Comparison of ENCODE assay signal across 9 cellular contexts in the genomic region with DNA sequence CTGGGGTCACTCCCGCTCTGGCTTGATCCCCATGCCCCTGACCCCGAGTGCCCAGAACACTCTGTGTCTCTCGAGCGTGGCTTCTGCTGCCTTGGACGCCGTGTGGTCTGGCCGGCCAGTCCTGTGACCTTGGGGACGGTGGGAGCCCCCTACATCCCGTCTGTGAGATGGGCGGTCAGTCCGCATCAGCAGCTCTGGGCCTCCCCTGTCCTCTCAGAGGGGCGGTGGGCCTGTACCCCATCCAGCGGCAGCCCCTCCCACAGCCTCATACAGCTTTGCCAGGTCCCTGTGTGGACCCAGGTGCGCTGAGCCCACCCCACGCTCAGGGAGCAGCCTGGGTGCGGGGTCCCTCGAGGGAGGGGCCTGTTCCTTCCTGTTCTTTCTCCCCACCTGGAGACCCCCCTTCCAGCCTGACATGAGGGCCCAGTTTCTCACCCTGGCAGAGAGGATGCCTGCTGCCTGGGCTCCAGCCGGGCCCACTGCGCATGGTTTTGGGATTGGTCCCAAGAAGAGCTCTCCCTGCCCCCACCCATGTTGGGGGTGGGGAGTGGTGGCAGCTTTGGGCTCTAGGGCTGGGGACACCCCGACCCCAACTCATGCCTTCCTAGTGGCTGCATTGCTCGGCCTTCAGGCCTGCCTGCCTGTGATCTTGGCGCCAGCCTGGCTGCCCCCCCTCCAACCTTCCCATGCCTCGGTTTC. TPM values are rescaled to one million over a fixed set of nuclear protein-coding genes. Genes with fewer than 3 reads are reported as not detected.
DNase-seq lines count a peak whose midpoint lies in the region; ATAC-seq and TF ChIP-seq lines count a peak whose summit lies in the region.
"Had no signal": no experiment of that assay in that cellular context is flagged by ENCODE, and none has a peak within 500 bp of the region (broad histone marks: within the 10 kb centered on the region; RNA-seq: fewer than 3 reads in every experiment).

No MANE protein-coding gene starts in this region.

- peaks cover 51% of the 10 kb centered on the region for H3K36me3 Mint-ChIP-seq in activated T-cell treated with anti-CD3 and anti-CD28 coated beads, Interleukin-2, amount 50 U/mL, for 24 hours (ENCODE audit: low read depth)

- H3K27ac ChIP-seq in body of pancreas: peak overlapping the region in 3 of 4 donors; percentile 49 to 68 (median 63)
- peak overlapping the region in 1 of 2 donors; percentile 56 for H3K27ac ChIP-seq in liver (ENCODE audit: low read depth in 1 of 2, low read length in 2 of 2)
- H3K27ac ChIP-seq in transverse colon: peak overlapping the region; percentile 63 to 78 (median 72)

- peaks cover 34% of the 10 kb centered on the region for H3K4me1 ChIP-seq in body of pancreas
- H3K4me1 ChIP-seq in liver (ENCODE audit: control insufficient read depth in 4 of 4, insufficient read depth in 4 of 4, low read length in 3 of 4): peaks cover 16 to 37% (median 24%) of the 10 kb centered on the region in 4 donors
- H3K4me1 ChIP-seq in transverse colon: peaks cover 23 to 39% (median 32%) of the 10 kb centered on the region in 4 donors

- intact Hi-C loops in body of pancreas (cut with DNase I) (no loop called here), transverse colon (cut with DNase I; ENCODE audit: low total_unique reads) (no loop called here)

- peaks cover 33% of the 10 kb centered on the region for H3K4me1 Mint-ChIP-seq in activated T-cell treated with anti-CD3 and anti-CD28 coated beads, Interleukin-2, amount 50 U/mL, for 24 hours (ENCODE audit: low read depth)

- H3K9me3 ChIP-seq in body of pancreas (no peaks in the 10 kb centered on the region), liver (ENCODE audit: control insufficient read depth in 4 of 4, low read length in 3 of 4) (no peaks in the 10 kb centered on the region), transverse colon (no peaks in the 10 kb centered on the region)

- in situ Hi-C loops in transverse colon (cut with MboI; ENCODE audit: low pct_ligation_motif_present in 1 of 4, low pct_unique_long_range_greater_than_20kb in 1 of 4, low sequenced_read_pairs in 3 of 4): no loop called here

- no peak for TF ChIP-seq RAD21 in liver (IDR thresholded peaks at IDR 0.05)

- DNase-seq in activated T-cell treated with anti-CD3 and anti-CD28 coated beads, Interleukin-2, amount 50 U/mL, for 24 hours: no peak
- no peak for DNase-seq in activated T-cell treated with anti-CD3 and anti-CD28 coated beads for 4 hours
- DNase-seq in body of pancreas: no peak
- DNase-seq in transverse colon: no peak
- no peak for DNase-seq in NCI-H82 (lab: John Stamatoyannopoulos, UW)
- no peak for DNase-seq in stimulated activated naive CD4-positive, alpha-beta T cell treated with Interleukin-2 at 50 U/mL for 16 hours (lab: John Stamatoyannopoulos, UW)

- no peaks in the 10 kb centered on the region for H3K9me3 Mint-ChIP-seq in activated T-cell treated with anti-CD3 and anti-CD28 coated beads, Interleukin-2, amount 50 U/mL, for 24 hours

- H3K36me3 ChIP-seq in body of pancreas (replicated peaks in 1 of 2; ENCODE audit: insufficient read depth in 1 of 2, low read depth in 2 of 2): no peaks in the 10 kb centered on the region
- H3K36me3 ChIP-seq in liver (ENCODE audit: control insufficient read depth in 4 of 4, insufficient read depth in 3 of 4, low read depth in 1 of 4, low read length in 3 of 4): peaks cover 0 to 4% (median 0%) of the 10 kb centered on the region in 4 donors
- no peaks in the 10 kb centered on the region for H3K36me3 ChIP-seq in transverse colon

- H3K27me3 ChIP-seq in body of pancreas (no peaks in the 10 kb centered on the region), liver (ENCODE audit: control insufficient read depth in 4 of 4, insufficient read depth in 4 of 4, low read length in 3 of 4) (no peaks in the 10 kb centered on the region), transverse colon (no peaks in the 10 kb centered on the region)

- TF ChIP-seq CTCF in body of pancreas (IDR thresholded peaks at IDR 0.05): no peak
- TF ChIP-seq CTCF in liver (IDR thresholded peaks at IDR 0.05; ENCODE audit: low read depth, low read length, missing input control): no peak
- no peak for TF ChIP-seq CTCF in transverse colon (IDR thresholded peaks at IDR 0.05)

- H3K27me3 Mint-ChIP-seq in activated T-cell treated with anti-CD3 and anti-CD28 coated beads, Interleukin-2, amount 50 U/mL, for 24 hours: no peaks in the 10 kb centered on the region

- TF ChIP-seq POLR2A in body of pancreas (IDR thresholded peaks at IDR 0.05) (no peak), transverse colon (IDR thresholded peaks at IDR 0.05) (no peak)

- H3K27ac Mint-ChIP-seq in activated T-cell treated with anti-CD3 and anti-CD28 coated beads, Interleukin-2, amount 50 U/mL, for 24 hours: peak overlapping the region; percentile 94

- TF ChIP-seq EP300 in transverse colon (IDR thresholded peaks at IDR 0.05; ENCODE audit: low read depth): no peak

- peak overlapping the region; percentile 92 for H3K4me3 Mint-ChIP-seq in activated T-cell treated with anti-CD3 and anti-CD28 coated beads, Interleukin-2, amount 50 U/mL, for 24 hours

- no peak overlapping the region for H3K9ac ChIP-seq in liver (ENCODE audit: low read depth in 1 of 2, low read length in 2 of 2)

- H3K4me3 ChIP-seq in body of pancreas (peak overlapping the region; percentile 47 to 54), liver (ENCODE audit: low read depth in 1 of 3, low read length in 3 of 3) (peak overlapping the region; percentile 35 to 95 (median 67)), transverse colon (peak overlapping the region; percentile 48 to 82 (median 69))

- WGBS in body of pancreas, 2 donors: 40 to 41% methylated on average over 14 to 20 of the region's 23 CpGs
- WGBS in liver: 55% methylated on average over 23 of the region's 23 CpGs
- 48% methylated on average over 17 of the region's 23 CpGs; no CpG with 5 or more reads in 1 of the 2 donors for WGBS in transverse colon (ENCODE audit: low coverage in 1 of 2), 2 donors

- ATAC-seq in body of pancreas (no peak), HG03045 (IDR thresholded peaks at IDR 0.05; ENCODE audit: unreplicated experiment) (no peak)

TF ChIP-seq in liver, 16 proteins besides CTCF, POLR2A, EP300 and RAD21 (continues in another document):
- no peak for TF ChIP-seq HNF4A (conservative IDR thresholded peaks at IDR 0.05)
- no peak for TF ChIP-seq HNF4G (IDR thresholded peaks at IDR 0.05)
- TF ChIP-seq, protein P1, sequence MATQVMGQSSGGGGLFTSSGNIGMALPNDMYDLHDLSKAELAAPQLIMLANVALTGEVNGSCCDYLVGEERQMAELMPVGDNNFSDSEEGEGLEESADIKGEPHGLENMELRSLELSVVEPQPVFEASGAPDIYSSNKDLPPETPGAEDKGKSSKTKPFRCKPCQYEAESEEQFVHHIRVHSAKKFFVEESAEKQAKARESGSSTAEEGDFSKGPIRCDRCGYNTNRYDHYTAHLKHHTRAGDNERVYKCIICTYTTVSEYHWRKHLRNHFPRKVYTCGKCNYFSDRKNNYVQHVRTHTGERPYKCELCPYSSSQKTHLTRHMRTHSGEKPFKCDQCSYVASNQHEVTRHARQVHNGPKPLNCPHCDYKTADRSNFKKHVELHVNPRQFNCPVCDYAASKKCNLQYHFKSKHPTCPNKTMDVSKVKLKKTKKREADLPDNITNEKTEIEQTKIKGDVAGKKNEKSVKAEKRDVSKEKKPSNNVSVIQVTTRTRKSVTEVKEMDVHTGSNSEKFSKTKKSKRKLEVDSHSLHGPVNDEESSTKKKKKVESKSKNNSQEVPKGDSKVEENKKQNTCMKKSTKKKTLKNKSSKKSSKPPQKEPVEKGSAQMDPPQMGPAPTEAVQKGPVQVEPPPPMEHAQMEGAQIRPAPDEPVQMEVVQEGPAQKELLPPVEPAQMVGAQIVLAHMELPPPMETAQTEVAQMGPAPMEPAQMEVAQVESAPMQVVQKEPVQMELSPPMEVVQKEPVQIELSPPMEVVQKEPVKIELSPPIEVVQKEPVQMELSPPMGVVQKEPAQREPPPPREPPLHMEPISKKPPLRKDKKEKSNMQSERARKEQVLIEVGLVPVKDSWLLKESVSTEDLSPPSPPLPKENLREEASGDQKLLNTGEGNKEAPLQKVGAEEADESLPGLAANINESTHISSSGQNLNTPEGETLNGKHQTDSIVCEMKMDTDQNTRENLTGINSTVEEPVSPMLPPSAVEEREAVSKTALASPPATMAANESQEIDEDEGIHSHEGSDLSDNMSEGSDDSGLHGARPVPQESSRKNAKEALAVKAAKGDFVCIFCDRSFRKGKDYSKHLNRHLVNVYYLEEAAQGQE (IDR thresholded peaks at IDR 0.05): no peak
- no peak for TF ChIP-seq FOXA1 (IDR thresholded peaks at IDR 0.05)
- TF ChIP-seq TAF1 (conservative IDR thresholded peaks at IDR 0.05): no peak
- no peak for TF ChIP-seq GABPA (IDR thresholded peaks at IDR 0.05 in 1 of 2, conservative IDR thresholded peaks at IDR 0.05 in 1 of 2)
- TF ChIP-seq JUND (IDR thresholded peaks at IDR 0.05): no peak
- TF ChIP-seq SP1 (IDR thresholded peaks at IDR 0.05): no peak
- no peak for TF ChIP-seq FOXA2 (IDR thresholded peaks at IDR 0.05)
- TF ChIP-seq, protein P2, sequence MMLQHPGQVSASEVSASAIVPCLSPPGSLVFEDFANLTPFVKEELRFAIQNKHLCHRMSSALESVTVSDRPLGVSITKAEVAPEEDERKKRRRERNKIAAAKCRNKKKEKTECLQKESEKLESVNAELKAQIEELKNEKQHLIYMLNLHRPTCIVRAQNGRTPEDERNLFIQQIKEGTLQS (IDR thresholded peaks at IDR 0.05): no peak
- TF ChIP-seq, protein P3, sequence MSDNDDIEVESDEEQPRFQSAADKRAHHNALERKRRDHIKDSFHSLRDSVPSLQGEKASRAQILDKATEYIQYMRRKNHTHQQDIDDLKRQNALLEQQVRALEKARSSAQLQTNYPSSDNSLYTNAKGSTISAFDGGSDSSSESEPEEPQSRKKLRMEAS (IDR thresholded peaks at IDR 0.05): no peak
- no peak for TF ChIP-seq EGR1 (IDR thresholded peaks at IDR 0.05; ENCODE audit: low read depth in 2 of 2)
- TF ChIP-seq NR2F2 (IDR thresholded peaks at IDR 0.05): no peak
- TF ChIP-seq RXRA (IDR thresholded peaks at IDR 0.05): no peak
- TF ChIP-seq YY1 (IDR thresholded peaks at IDR 0.05): no peak

RNA-seq across cellular contexts. Expression of a gene that starts 1.5 kb away (rescaled TPM):
- total RNA-seq in body of pancreas: 10 to 100 TPM; 69.8 to 92.6 TPM
- 10 to 100 TPM; 27.9 to 28.1 TPM for total RNA-seq in liver
- polyA plus RNA-seq in liver: 10 to 100 TPM in 1 of 2 donors, 1 to 10 TPM in 1; 3.7 to 14.0 TPM
- 100 to 1,000 TPM in 2 of 4 donors, 10 to 100 TPM in 2; 79.4 to 293 (median 106) TPM for total RNA-seq in transverse colon

RNA-seq across cellular contexts. Expression of a gene that starts 22.8 kb away (rescaled TPM):
- total RNA-seq in body of pancreas: under 1 TPM in 1 of 2 donors, not detected in 1; 0.33 TPM
- total RNA-seq in liver: under 1 TPM; 0.08 to 0.14 TPM
- under 1 TPM in 1 of 2 donors, not detected in 1; 0.02 TPM for polyA plus RNA-seq in liver
- total RNA-seq in transverse colon: under 1 TPM in 1 of 4 donors, not detected in 3; 0.41 TPM
- total RNA-seq: HT1080 had no signal

RNA-seq across cellular contexts. Expression of a gene that starts 53.5 kb away (rescaled TPM):
- total RNA-seq in body of pancreas: 10 to 100 TPM; 65.9 to 96.6 TPM
- 10 to 100 TPM in 1 of 2 donors, 1 to 10 TPM in 1; 4.3 to 10.9 TPM for total RNA-seq in liver
- 10 to 100 TPM; 30.6 to 40.0 TPM for polyA plus RNA-seq in liver
- 10 to 100 TPM; 11.2 to 67.3 (median 22.4) TPM for total RNA-seq in transverse colon
